In genomic region chr2:88329815-88330603, GRCh38 we compare ENCODE assay signal across 8 cellular contexts.
DNase-seq lines count a peak whose midpoint lies in the region; ATAC-seq and TF ChIP-seq lines count a peak whose summit lies in the region.

No MANE protein-coding gene starts in this region.

- no peaks in the 10 kb centered on the region for H3K4me1 ChIP-seq in sigmoid colon

- no peaks in the 10 kb centered on the region for H3K27me3 ChIP-seq in sigmoid colon

- no peaks in the 10 kb centered on the region for H3K36me3 ChIP-seq in sigmoid colon

- H3K27ac ChIP-seq in sigmoid colon, result no peak overlapping the region

- H3K4me3 ChIP-seq in sigmoid colon, result no peak overlapping the region

- no peak for TF ChIP-seq EP300 in sigmoid colon (IDR thresholded peaks at IDR 0.05)

- ATAC-seq in GM19043 (IDR thresholded peaks at IDR 0.05; ENCODE audit: low read depth, unreplicated experiment) (peak; percentile 86), HG02981 (IDR thresholded peaks at IDR 0.05; ENCODE audit: unreplicated experiment) (peak; percentile 68), sciatic nerve (no peak)

- intact Hi-C loops in sigmoid colon (cut with DNase I), result no loop called here
- intact Hi-C loops in sciatic nerve (cut with DNase I), result no loop called here

- TF ChIP-seq POLR2A in sigmoid colon (IDR thresholded peaks at IDR 0.05), result no peak

- DNase-seq in NCI-H524 treated with DMSO at 0.1 percent for 48 hours (lab: John Stamatoyannopoulos, UW), result peak; percentile 22
- peak; percentile 65 for DNase-seq in kidney glomerular epithelial cell (lab: John Stamatoyannopoulos, UW)
- no peak for DNase-seq in sigmoid colon
- no peak for DNase-seq in UCSD-AML1 (lab: John Stamatoyannopoulos, UW; ENCODE audit: unreplicated experiment)
- no peak for DNase-seq in sciatic nerve (ENCODE audit: low spot score)
- no peak for DNase-seq in NCI-H510A (lab: John Stamatoyannopoulos, UW)

- WGBS in sigmoid colon, 2 donors, result 54 to 60% methylated on average over 8 of the region's 8 CpGs

- H3K9me3 ChIP-seq in sigmoid colon, result peaks cover 0 to 3% (median 0%) of the 10 kb centered on the region in 4 donors

- TF ChIP-seq CTCF in sigmoid colon (IDR thresholded peaks at IDR 0.05), result no peak

Comparison
In these comparisons a context has a peak if more than half of its experiments do, and no peak if none do; other contexts are left out.
1. DNase-seq: peak in NCI-H524 treated with DMSO at 0.1 percent for 48 hours (single experiment) and kidney glomerular epithelial cell (single experiment); none in sigmoid colon (single experiment), UCSD-AML1 (single experiment), sciatic nerve (single experiment) and NCI-H510A (single experiment).